16 cellular contexts compared by ENCODE assay signal in genomic region chr13:114268344-114269280, GRCh38. TPM values are rescaled to one million over a fixed set of nuclear protein-coding genes. Genes with fewer than 3 reads are reported as not detected.
DNase-seq lines count a peak whose midpoint lies in the region; ATAC-seq, FAIRE-seq and TF ChIP-seq lines count a peak whose summit lies in the region.
"Had no signal": no experiment of that assay in that cellular context is flagged by ENCODE, and none has a peak within 500 bp of the region (broad histone marks: within the 10 kb centered on the region; RNA-seq: fewer than 3 reads in every experiment).

No MANE protein-coding gene starts in this region.

- H3K27ac Mint-ChIP-seq in activated CD8-positive, alpha-beta memory T cell treated with anti-CD3 and anti-CD28 coated beads, Interleukin-2, amount 10 ng/mL, durations not matched to agents 7 days and 5 days = peak overlapping the region; percentile 72
- peak overlapping the region; percentile 62 for H3K27ac Mint-ChIP-seq in astrocyte (ENCODE audit: unreplicated experiment)
- H3K27ac Mint-ChIP-seq in stimulated activated memory B cell treated with anti-CD40 and anti-IgM and Interleukin-4, amounts not matched to agents 10 μg/mL and 1 μg/mL and 100 μg/mL, for 72 hours = peak overlapping the region; percentile 61
- H3K27ac Mint-ChIP-seq: brain had no signal

- H3K36me3 ChIP-seq in astrocyte (ENCODE audit: insufficient read depth, low read length) = peaks cover 50% of the 10 kb centered on the region

- H3K4me3 ChIP-seq in astrocyte (ENCODE audit: insufficient read depth, low read depth, low read length) = no peak overlapping the region

- peak overlapping the region; percentile 14 for H3K4me3 Mint-ChIP-seq in activated CD8-positive, alpha-beta memory T cell treated with anti-CD3 and anti-CD28 coated beads, Interleukin-2, amount 10 ng/mL, durations not matched to agents 7 days and 5 days
- no peak overlapping the region for H3K4me3 Mint-ChIP-seq in astrocyte (ENCODE audit: unreplicated experiment)
- H3K4me3 Mint-ChIP-seq in stimulated activated memory B cell treated with anti-CD40 and anti-IgM and Interleukin-4, amounts not matched to agents 10 μg/mL and 1 μg/mL and 100 μg/mL, for 72 hours = no peak overlapping the region
- H3K4me3 Mint-ChIP-seq: brain had no signal

- H4K20me1 ChIP-seq in astrocyte (ENCODE audit: insufficient read depth, low read length) = no peaks in the 10 kb centered on the region

- peak overlapping the region; percentile 4 for H3K4me2 ChIP-seq in astrocyte (ENCODE audit: low read length)

- H3K9ac ChIP-seq in astrocyte (ENCODE audit: low read length) = no peak overlapping the region

- H3K79me2 ChIP-seq in astrocyte (ENCODE audit: insufficient read depth, low read length) = no peaks in the 10 kb centered on the region

- no peak overlapping the region for H2AFZ ChIP-seq in astrocyte (ENCODE audit: low read depth, low read length)

- no peaks in the 10 kb centered on the region for H3K9me3 ChIP-seq in astrocyte (ENCODE audit: insufficient read depth, low read depth, low read length)
- H3K9me3 ChIP-seq: Caco-2 had no signal

- no peaks in the 10 kb centered on the region for H3K27me3 Mint-ChIP-seq in activated CD8-positive, alpha-beta memory T cell treated with anti-CD3 and anti-CD28 coated beads, Interleukin-2, amount 10 ng/mL, durations not matched to agents 7 days and 5 days
- no peaks in the 10 kb centered on the region for H3K27me3 Mint-ChIP-seq in astrocyte (ENCODE audit: low read depth, unreplicated experiment)
- H3K27me3 Mint-ChIP-seq in stimulated activated memory B cell treated with anti-CD40 and anti-IgM and Interleukin-4, amounts not matched to agents 10 μg/mL and 1 μg/mL and 100 μg/mL, for 72 hours = no peaks in the 10 kb centered on the region

- peak; percentile 70 for ATAC-seq in activated CD8-positive, alpha-beta memory T cell treated with anti-CD3 and anti-CD28 coated beads, Interleukin-2, amount 10 ng/mL, durations not matched to agents 7 days and 5 days
- no peak for ATAC-seq in stimulated activated memory B cell treated with anti-CD40 and anti-IgM and Interleukin-4, amounts not matched to agents 10 μg/mL and 1 μg/mL and 100 μg/mL, for 72 hours
- ATAC-seq in GM21526 (IDR thresholded peaks at IDR 0.05; ENCODE audit: low FRiP score, unreplicated experiment) = no peak
- ATAC-seq: left ventricle myocardium superior had no signal

- peaks cover 41% of the 10 kb centered on the region for H3K4me1 Mint-ChIP-seq in activated CD8-positive, alpha-beta memory T cell treated with anti-CD3 and anti-CD28 coated beads, Interleukin-2, amount 10 ng/mL, durations not matched to agents 7 days and 5 days
- H3K4me1 Mint-ChIP-seq in astrocyte (ENCODE audit: low read depth, unreplicated experiment) = peaks cover 20% of the 10 kb centered on the region
- H3K4me1 Mint-ChIP-seq in stimulated activated memory B cell treated with anti-CD40 and anti-IgM and Interleukin-4, amounts not matched to agents 10 μg/mL and 1 μg/mL and 100 μg/mL, for 72 hours = peaks cover 10% of the 10 kb centered on the region
- H3K4me1 Mint-ChIP-seq: brain had no signal

- CTCF ChIA-PET in activated CD8-positive, alpha-beta memory T cell treated with anti-CD3 and anti-CD28 coated beads, Interleukin-2, amount 10 ng/mL, durations not matched to agents 7 days and 5 days (lab: Charles Lee) = interaction anchor here (1.0 to 1.1 kb wide), 2 partner anchors 11 to 72 kb away, joined by 3 to 5 read pairs; no protein-coding TSS in a partner anchor

- no peak for FAIRE-seq in astrocyte (lab: Jason Lieb, UNC)
- FAIRE-seq: GM18507, H1 had no signal

- peaks cover 29% of the 10 kb centered on the region for H3K4me1 ChIP-seq in astrocyte (ENCODE audit: insufficient read depth, low read length)
- H3K4me1 ChIP-seq: Caco-2 had no signal

- H3K27ac ChIP-seq in astrocyte (ENCODE audit: low read depth, low read length) = no peak overlapping the region
- H3K27ac ChIP-seq: WERI-Rb-1 had no signal

- DNase-seq in activated CD8-positive, alpha-beta memory T cell treated with anti-CD3 and anti-CD28 coated beads, Interleukin-2, amount 10 ng/mL, durations not matched to agents 7 days and 5 days = peak; percentile 62
- no peak for DNase-seq in activated CD8-positive, alpha-beta memory T cell treated with anti-CD3 and anti-CD28 coated beads, Interleukin-2, amount 50 U/mL, for 4 hours
- DNase-seq in NCI-H69 (lab: John Stamatoyannopoulos, UW) (peak; percentile 36), astrocyte (ENCODE audit: low read depth) (peak; percentile 61), midbrain (lab: John Stamatoyannopoulos, UW) (no peak), glomerular visceral epithelial cell (ENCODE audit: extremely low spot score) (no peak)
- DNase-seq: Caco-2, left ventricle myocardium superior, NCI-H1105 treated with DMSO at 0.1 percent for 48 hours, NCI-H2227 treated with DMSO at 0.1 percent for 48 hours, WERI-Rb-1 had no signal

- H3K27me3 ChIP-seq in astrocyte (ENCODE audit: insufficient read depth, low read length) = no peaks in the 10 kb centered on the region

- TF ChIP-seq CTCF in astrocyte (IDR thresholded peaks at IDR 0.05; ENCODE audit: insufficient read depth, low read depth, low read length) = no peak

- H3K36me3 Mint-ChIP-seq in activated CD8-positive, alpha-beta memory T cell treated with anti-CD3 and anti-CD28 coated beads, Interleukin-2, amount 10 ng/mL, durations not matched to agents 7 days and 5 days = peaks cover 64% of the 10 kb centered on the region
- H3K36me3 Mint-ChIP-seq in astrocyte (ENCODE audit: low read depth, unreplicated experiment) = peaks cover 40% of the 10 kb centered on the region
- H3K36me3 Mint-ChIP-seq in stimulated activated memory B cell treated with anti-CD40 and anti-IgM and Interleukin-4, amounts not matched to agents 10 μg/mL and 1 μg/mL and 100 μg/mL, for 72 hours = peaks cover 71% of the 10 kb centered on the region

- no peaks in the 10 kb centered on the region for H3K9me3 Mint-ChIP-seq in activated CD8-positive, alpha-beta memory T cell treated with anti-CD3 and anti-CD28 coated beads, Interleukin-2, amount 10 ng/mL, durations not matched to agents 7 days and 5 days (ENCODE audit: low read depth)
- no peaks in the 10 kb centered on the region for H3K9me3 Mint-ChIP-seq in astrocyte (ENCODE audit: unreplicated experiment)
- H3K9me3 Mint-ChIP-seq in stimulated activated memory B cell treated with anti-CD40 and anti-IgM and Interleukin-4, amounts not matched to agents 10 μg/mL and 1 μg/mL and 100 μg/mL, for 72 hours = peaks cover 3% of the 10 kb centered on the region

RNA-seq across cellular contexts. Expression of gene UPF3A, which starts 12.8 kb away (rescaled TPM):
- 10 to 100 TPM; 56.1 to 63.4 TPM for total RNA-seq in activated CD8-positive, alpha-beta memory T cell treated with anti-CD3 and anti-CD28 coated beads, Interleukin-2, amount 10 ng/mL, durations not matched to agents 7 days and 5 days
- 37.5 and 44.8 TPM in 2 replicates for total RNA-seq in astrocyte

RNA-seq across cellular contexts. Expression of gene CDC16, which starts 33.9 kb away (rescaled TPM):
- total RNA-seq in activated CD8-positive, alpha-beta memory T cell treated with anti-CD3 and anti-CD28 coated beads, Interleukin-2, amount 10 ng/mL, durations not matched to agents 7 days and 5 days = 10 to 100 TPM; 73.5 to 81.5 TPM
- total RNA-seq in astrocyte = 77.0 and 81.0 TPM in 2 replicates

RNA-seq across cellular contexts. Expression of gene CHAMP1, which starts 45.7 kb away (rescaled TPM):
- total RNA-seq in activated CD8-positive, alpha-beta memory T cell treated with anti-CD3 and anti-CD28 coated beads, Interleukin-2, amount 10 ng/mL, durations not matched to agents 7 days and 5 days = 10 to 100 TPM; 34.1 to 37.0 TPM
- total RNA-seq in astrocyte = 23.9 and 26.8 TPM in 2 replicates

Comparison
In these comparisons a context has a peak if more than half of its experiments do, and no peak if none do; other contexts are left out.
1. DNase-seq: peak in activated CD8-positive, alpha-beta memory T cell treated with anti-CD3 and anti-CD28 coated beads, Interleukin-2, amount 10 ng/mL, durations not matched to agents 7 days and 5 days (single experiment), NCI-H69 (single experiment) and astrocyte (single experiment); none in activated CD8-positive, alpha-beta memory T cell treated with anti-CD3 and anti-CD28 coated beads, Interleukin-2, amount 50 U/mL, for 4 hours (single experiment), midbrain (single experiment) and glomerular visceral epithelial cell (single experiment).
2. Peak in every context shown above with its lines, with median percentiles within 50 percentile points of each other: H3K27ac Mint-ChIP-seq.